Comparison of ENCODE assay signal across 8 cellular contexts in genomic region chr3:107574650-107575049, GRCh38. TPM values are rescaled to one million over a fixed set of nuclear protein-coding genes. Genes with fewer than 3 reads are reported as not detected.
A peak's percentile ranks its signal among the peaks of the same experiment; 100 is the strongest.
DNase-seq lines count a peak whose midpoint lies in the region; ATAC-seq lines count a peak whose summit lies in the region.

No MANE protein-coding gene starts in this region.

- no peaks in the 10 kb centered on the region for H3K27me3 ChIP-seq in Karpas-422 (ENCODE audit: low read length)

- H3K4me1 ChIP-seq in Karpas-422 (ENCODE audit: low read length): 0 out of 2 replicates have a peak, but pooled peaks cover 2% of the 10 kb centered on the region

- no peak overlapping the region for H3K9ac ChIP-seq in Karpas-422 (ENCODE audit: low read length)

- H2AFZ ChIP-seq in Karpas-422 (ENCODE audit: low read length): no peak overlapping the region

- no peaks in the 10 kb centered on the region for H3K36me3 ChIP-seq in Karpas-422 (ENCODE audit: insufficient read depth, low read length)

- H3K4me2 ChIP-seq in Karpas-422 (ENCODE audit: low read depth, low read length, poor library complexity, severe bottlenecking): no peak overlapping the region

- no peaks in the 10 kb centered on the region for H3K9me3 ChIP-seq in Karpas-422 (ENCODE audit: low read length)

- no peak overlapping the region for H3K27ac ChIP-seq in Karpas-422 (ENCODE audit: low read length)

- H3K9me2 ChIP-seq in Karpas-422 (replicated peaks; ENCODE audit: insufficient read depth, low read length): no peaks in the 10 kb centered on the region

- H4K20me1 ChIP-seq in Karpas-422 (ENCODE audit: insufficient read depth, low read depth, low read length): no peaks in the 10 kb centered on the region

- peak; percentile 27 for DNase-seq in COLO829 (ENCODE audit: low spot score)
- peak; percentile 66 for DNase-seq in Karpas-422
- DNase-seq in amniotic stem cell (lab: John Stamatoyannopoulos, UW): peak; percentile 3
- DNase-seq in iris pigment epithelial cell (ENCODE audit: low read depth): peak; percentile 51
- DNase-seq in NCI-H345 treated with DMSO at 0.1 percent for 48 hours (lab: John Stamatoyannopoulos, UW; ENCODE audit: unreplicated experiment): no peak
- DNase-seq in stimulated activated CD4-positive, alpha-beta T cell treated with anti-CD3 and anti-CD28 coated beads, Interleukin-12 subunit alpha, Interleukin-12 subunit beta, amount 100 ng/mL, for 4 hours: no peak

- H3K4me3 ChIP-seq in Karpas-422 (ENCODE audit: low read length): no peak overlapping the region

- ATAC-seq in GM19324 (IDR thresholded peaks at IDR 0.05; ENCODE audit: low FRiP score, unreplicated experiment): peak; percentile 59
- no peak for ATAC-seq in HG03097 (IDR thresholded peaks at IDR 0.05; ENCODE audit: low FRiP score, unreplicated experiment)

- peaks cover 98% of the 10 kb centered on the region for H3K79me2 ChIP-seq in Karpas-422 (ENCODE audit: low read length)

RNA-seq across cellular contexts. Expression of gene BBX, which starts 51.9 kb away (rescaled TPM):
- 81.8 and 109 TPM in 2 replicates for total RNA-seq in Karpas-422 (2014; rRNA removed; shearing (Covaris generic); ENCODE audit: low replicate concordance)

Comparison
In these comparisons a context has a peak if more than half of its experiments do, and no peak if none do; other contexts are left out.
1. DNase-seq: peak in COLO829 (single experiment), Karpas-422 (single experiment), amniotic stem cell (single experiment) and iris pigment epithelial cell (single experiment); none in NCI-H345 treated with DMSO at 0.1 percent for 48 hours (single experiment) and stimulated activated CD4-positive, alpha-beta T cell treated with anti-CD3 and anti-CD28 coated beads, Interleukin-12 subunit alpha, Interleukin-12 subunit beta, amount 100 ng/mL, for 4 hours (single experiment).